Comparison of ENCODE assay signal across 18 cellular contexts in genomic region chr16:69553332-69553731, GRCh38.
"Had no signal": no experiment of that assay in that cellular context is flagged by ENCODE, and none has a peak within 500 bp of the region (broad histone marks: within the 10 kb centered on the region; RNA-seq: fewer than 3 reads in every experiment).

No MANE protein-coding gene starts in this region.

- H3K36me3 ChIP-seq: adrenal gland, gastrocnemius medialis, neutrophil, pancreas had no signal

- H3K4me1 ChIP-seq: adrenal gland, gastrocnemius medialis, pancreas had no signal

- H3K27ac Mint-ChIP-seq: activated CD4-positive, alpha-beta T cell treated with anti-CD3 and anti-CD28 coated beads for 36 hours; activated naive CD4-positive, alpha-beta T cell treated with anti-CD3 and anti-CD28 coated beads, Interleukin-2, amount 50 U/mL, for 72 hours; activated T-helper 1 cell treated with anti-CD3 and anti-CD28 coated beads, Interleukin-12 subunit alpha, Interleukin-12 subunit beta, Interleukin-2, Interleukin-4 antibody, amounts not matched to agents 30 ng/mL and 10 ng/mL and 1 ng/mL, durations not matched to agents 14 hours and 24 hours and 36 hours had no signal

- H3K9me3 ChIP-seq: adrenal gland, gastrocnemius medialis, mucosa of descending colon, neutrophil, pancreas had no signal

- H3K27ac ChIP-seq: adrenal gland, gastrocnemius medialis, neutrophil, pancreas had no signal

- H3K27me3 ChIP-seq: adrenal gland, gastrocnemius medialis, neutrophil, pancreas had no signal

- DNase-seq: activated CD4-positive, alpha-beta T cell treated with anti-CD3 and anti-CD28 coated beads for 36 hours; activated CD4-positive, alpha-beta T cell treated with anti-CD3 and anti-CD28 coated beads, Interleukin-2, amount 50 U/mL, for 48 hours; activated gamma-delta T cell treated with Interleukin-2 at 50 U/mL for 16 hours; activated T-cell treated with anti-CD3 and anti-CD28 coated beads for 4 hours; adrenal gland; cerebellar nuclear complex; effector CD4-positive, alpha-beta T cell; gastrocnemius medialis; head of caudate nucleus; mucosa of descending colon; naive B cell; pancreas; stimulated activated CD4-positive, alpha-beta T cell treated with anti-CD3 and anti-CD28 coated beads, Interleukin-4, amount 100 ng/mL, for 4 hours; stimulated activated naive CD4-positive, alpha-beta T cell had no signal

- H3K4me3 ChIP-seq: adrenal gland, gastrocnemius medialis, mucosa of descending colon, pancreas had no signal

- H3K4me3 Mint-ChIP-seq: activated CD4-positive, alpha-beta T cell treated with anti-CD3 and anti-CD28 coated beads for 36 hours; activated T-helper 1 cell treated with anti-CD3 and anti-CD28 coated beads, Interleukin-12 subunit alpha, Interleukin-12 subunit beta, Interleukin-2, Interleukin-4 antibody, amounts not matched to agents 30 ng/mL and 10 ng/mL and 1 ng/mL, durations not matched to agents 14 hours and 24 hours and 36 hours; naive B cell had no signal

- ATAC-seq: activated CD4-positive, alpha-beta T cell treated with anti-CD3 and anti-CD28 coated beads for 36 hours; activated naive CD4-positive, alpha-beta T cell treated with anti-CD3 and anti-CD28 coated beads, Interleukin-2, amount 50 U/mL, for 72 hours; gastrocnemius medialis; mucosa of descending colon; pancreas; sciatic nerve had no signal

- H3K27me3 Mint-ChIP-seq: activated CD4-positive, alpha-beta T cell treated with anti-CD3 and anti-CD28 coated beads for 36 hours had no signal
